In the genomic region with DNA sequence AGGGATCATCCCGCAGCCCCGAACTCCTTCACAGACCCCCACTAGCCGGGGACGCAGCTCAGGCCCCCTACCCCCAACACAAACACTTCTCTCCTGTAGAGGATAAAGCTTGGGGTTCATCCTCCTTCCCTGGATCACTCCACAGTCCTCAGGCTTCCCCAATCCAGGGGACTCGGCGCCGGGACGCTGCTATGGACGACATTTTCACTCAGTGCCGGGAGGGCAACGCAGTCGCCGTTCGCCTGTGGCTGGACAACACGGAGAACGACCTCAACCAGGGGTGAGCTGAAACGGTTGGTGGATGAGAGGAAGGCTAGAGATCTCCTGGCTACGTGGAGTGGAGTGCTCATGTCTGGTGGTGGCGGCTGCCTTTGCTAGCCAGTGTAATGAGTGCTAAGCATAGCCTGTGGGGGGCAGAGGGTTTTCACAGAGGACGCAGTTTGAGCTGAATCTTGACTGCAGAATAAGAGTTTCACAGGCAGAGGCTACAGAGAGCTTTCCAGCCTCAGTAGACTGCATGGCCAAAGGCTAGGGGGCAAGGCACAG, we compare ENCODE assay signal across 1 cellular context.
TF ChIP-seq lines count a peak whose summit lies in the region.

No MANE protein-coding gene starts in this region.

TF ChIP-seq in HepG2, 621 proteins besides CTCF, POLR2A, EP300 and RAD21 (continued from another document and continues in another):
- TF ChIP-seq ZNF18 (CRISPR knock-in tag; IDR thresholded peaks at IDR 0.05; ENCODE audit: insufficient replicate concordance) (peak; percentile 50), BHLHE40 (IDR thresholded peaks at IDR 0.05; ENCODE audit: low read length) (no peak), SP140L (CRISPR knock-in tag; IDR thresholded peaks at IDR 0.05; ENCODE audit: borderline replicate concordance) (no peak), REXO4 (CRISPR knock-in tag; IDR thresholded peaks at IDR 0.05; ENCODE audit: borderline replicate concordance) (no peak), KDM2A (CRISPR knock-in tag; IDR thresholded peaks at IDR 0.05; ENCODE audit: borderline replicate concordance, low read depth) (peak; percentile 1; the same call in 1 of the 2 replicates), ZBTB49 (CRISPR knock-in tag; IDR thresholded peaks at IDR 0.05; ENCODE audit: borderline replicate concordance) (no peak), ZNF274 (CRISPR knock-in tag; IDR thresholded peaks at IDR 0.05) (no peak), MIXL1 (CRISPR knock-in tag; IDR thresholded peaks at IDR 0.05) (0 out of 2 replicates have a peak, but pooled peaks have one; percentile 28), MYC (CRISPR knock-in tag; IDR thresholded peaks at IDR 0.05; ENCODE audit: borderline replicate concordance) (peak; percentile 35; the same call in 1 of the 2 replicates), ZHX1 (CRISPR knock-in tag; IDR thresholded peaks at IDR 0.05; ENCODE audit: low read depth) (no peak), HOXA9 (CRISPR knock-in tag; IDR thresholded peaks at IDR 0.05; ENCODE audit: borderline replicate concordance) (no peak), ZNF598 (CRISPR knock-in tag; IDR thresholded peaks at IDR 0.05; ENCODE audit: borderline replicate concordance) (peak; percentile 7; the same call in 1 of the 2 replicates), TEAD3 (CRISPR knock-in tag; optimal IDR thresholded peaks at IDR 0.05; ENCODE audit: borderline replicate concordance) (peak; percentile 15), JUNB (CRISPR knock-in tag; IDR thresholded peaks at IDR 0.05; ENCODE audit: borderline replicate concordance) (no peak), ZNF383 (CRISPR knock-in tag; IDR thresholded peaks at IDR 0.05; ENCODE audit: borderline replicate concordance) (no peak), ATAD3A (CRISPR knock-in tag; IDR thresholded peaks at IDR 0.05) (no peak), ATF6 (CRISPR knock-in tag; conservative IDR thresholded peaks at IDR 0.05) (no peak), FOSL2 (CRISPR knock-in tag; IDR thresholded peaks at IDR 0.05) (no peak), ZSCAN22 (CRISPR knock-in tag; IDR thresholded peaks at IDR 0.05) (peak; percentile 95), USF2 (IDR thresholded peaks at IDR 0.05; ENCODE audit: low read depth, low read length) (no peak), USF2 (CRISPR knock-in tag; IDR thresholded peaks at IDR 0.05; ENCODE audit: borderline replicate concordance) (no peak), WIZ (CRISPR knock-in tag; IDR thresholded peaks at IDR 0.05) (no peak), ZNF570 (CRISPR knock-in tag; IDR thresholded peaks at IDR 0.05; ENCODE audit: borderline replicate concordance) (no peak), REPIN1 (CRISPR knock-in tag; IDR thresholded peaks at IDR 0.05; ENCODE audit: borderline replicate concordance, low read depth) (no peak), GLI4 (CRISPR knock-in tag; IDR thresholded peaks at IDR 0.05; ENCODE audit: borderline replicate concordance) (no peak), ZNF263 (CRISPR knock-in tag; IDR thresholded peaks at IDR 0.05) (peak; percentile 79), ISX (CRISPR knock-in tag; conservative IDR thresholded peaks at IDR 0.05) (no peak), FOXO1 (CRISPR knock-in tag; IDR thresholded peaks at IDR 0.05) (no peak), ZNF432 (CRISPR knock-in tag; IDR thresholded peaks at IDR 0.05; ENCODE audit: borderline replicate concordance) (no peak), ZNF282 (IDR thresholded peaks at IDR 0.05; ENCODE audit: partially characterized antibody) (no peak), SRF (IDR thresholded peaks at IDR 0.05; ENCODE audit: low read depth, low read length) (no peak)
- TF ChIP-seq, protein P1, sequence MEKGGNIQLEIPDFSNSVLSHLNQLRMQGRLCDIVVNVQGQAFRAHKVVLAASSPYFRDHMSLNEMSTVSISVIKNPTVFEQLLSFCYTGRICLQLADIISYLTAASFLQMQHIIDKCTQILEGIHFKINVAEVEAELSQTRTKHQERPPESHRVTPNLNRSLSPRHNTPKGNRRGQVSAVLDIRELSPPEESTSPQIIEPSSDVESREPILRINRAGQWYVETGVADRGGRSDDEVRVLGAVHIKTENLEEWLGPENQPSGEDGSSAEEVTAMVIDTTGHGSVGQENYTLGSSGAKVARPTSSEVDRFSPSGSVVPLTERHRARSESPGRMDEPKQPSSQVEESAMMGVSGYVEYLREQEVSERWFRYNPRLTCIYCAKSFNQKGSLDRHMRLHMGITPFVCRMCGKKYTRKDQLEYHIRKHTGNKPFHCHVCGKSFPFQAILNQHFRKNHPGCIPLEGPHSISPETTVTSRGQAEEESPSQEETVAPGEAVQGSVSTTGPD (CRISPR knock-in tag; IDR thresholded peaks at IDR 0.05) = no peak
- TF ChIP-seq, protein P2, sequence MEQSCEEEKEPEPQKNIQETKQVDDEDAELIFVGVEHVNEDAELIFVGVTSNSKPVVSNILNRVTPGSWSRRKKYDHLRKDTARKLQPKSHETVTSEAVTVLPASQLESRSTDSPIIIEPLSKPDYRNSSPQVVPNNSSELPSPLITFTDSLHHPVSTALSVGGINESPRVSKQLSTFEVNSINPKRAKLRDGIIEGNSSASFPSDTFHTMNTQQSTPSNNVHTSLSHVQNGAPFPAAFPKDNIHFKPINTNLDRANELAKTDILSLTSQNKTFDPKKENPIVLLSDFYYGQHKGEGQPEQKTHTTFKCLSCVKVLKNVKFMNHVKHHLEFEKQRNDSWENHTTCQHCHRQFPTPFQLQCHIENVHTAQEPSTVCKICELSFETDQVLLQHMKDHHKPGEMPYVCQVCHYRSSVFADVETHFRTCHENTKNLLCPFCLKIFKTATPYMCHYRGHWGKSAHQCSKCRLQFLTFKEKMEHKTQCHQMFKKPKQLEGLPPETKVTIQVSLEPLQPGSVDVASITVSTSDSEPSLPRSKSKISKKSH (CRISPR knock-in tag; IDR thresholded peaks at IDR 0.05; ENCODE audit: borderline replicate concordance) = 0 out of 2 replicates have a peak, but pooled peaks have one; percentile 74
- TF ChIP-seq, protein P3, sequence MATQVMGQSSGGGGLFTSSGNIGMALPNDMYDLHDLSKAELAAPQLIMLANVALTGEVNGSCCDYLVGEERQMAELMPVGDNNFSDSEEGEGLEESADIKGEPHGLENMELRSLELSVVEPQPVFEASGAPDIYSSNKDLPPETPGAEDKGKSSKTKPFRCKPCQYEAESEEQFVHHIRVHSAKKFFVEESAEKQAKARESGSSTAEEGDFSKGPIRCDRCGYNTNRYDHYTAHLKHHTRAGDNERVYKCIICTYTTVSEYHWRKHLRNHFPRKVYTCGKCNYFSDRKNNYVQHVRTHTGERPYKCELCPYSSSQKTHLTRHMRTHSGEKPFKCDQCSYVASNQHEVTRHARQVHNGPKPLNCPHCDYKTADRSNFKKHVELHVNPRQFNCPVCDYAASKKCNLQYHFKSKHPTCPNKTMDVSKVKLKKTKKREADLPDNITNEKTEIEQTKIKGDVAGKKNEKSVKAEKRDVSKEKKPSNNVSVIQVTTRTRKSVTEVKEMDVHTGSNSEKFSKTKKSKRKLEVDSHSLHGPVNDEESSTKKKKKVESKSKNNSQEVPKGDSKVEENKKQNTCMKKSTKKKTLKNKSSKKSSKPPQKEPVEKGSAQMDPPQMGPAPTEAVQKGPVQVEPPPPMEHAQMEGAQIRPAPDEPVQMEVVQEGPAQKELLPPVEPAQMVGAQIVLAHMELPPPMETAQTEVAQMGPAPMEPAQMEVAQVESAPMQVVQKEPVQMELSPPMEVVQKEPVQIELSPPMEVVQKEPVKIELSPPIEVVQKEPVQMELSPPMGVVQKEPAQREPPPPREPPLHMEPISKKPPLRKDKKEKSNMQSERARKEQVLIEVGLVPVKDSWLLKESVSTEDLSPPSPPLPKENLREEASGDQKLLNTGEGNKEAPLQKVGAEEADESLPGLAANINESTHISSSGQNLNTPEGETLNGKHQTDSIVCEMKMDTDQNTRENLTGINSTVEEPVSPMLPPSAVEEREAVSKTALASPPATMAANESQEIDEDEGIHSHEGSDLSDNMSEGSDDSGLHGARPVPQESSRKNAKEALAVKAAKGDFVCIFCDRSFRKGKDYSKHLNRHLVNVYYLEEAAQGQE (IDR thresholded peaks at IDR 0.05; ENCODE audit: borderline replicate concordance in 1 of 2, low read depth in 1 of 2, low read length in 2 of 2) = no peak; a peak in 1 of 4 replicates
- TF ChIP-seq, protein P4, sequence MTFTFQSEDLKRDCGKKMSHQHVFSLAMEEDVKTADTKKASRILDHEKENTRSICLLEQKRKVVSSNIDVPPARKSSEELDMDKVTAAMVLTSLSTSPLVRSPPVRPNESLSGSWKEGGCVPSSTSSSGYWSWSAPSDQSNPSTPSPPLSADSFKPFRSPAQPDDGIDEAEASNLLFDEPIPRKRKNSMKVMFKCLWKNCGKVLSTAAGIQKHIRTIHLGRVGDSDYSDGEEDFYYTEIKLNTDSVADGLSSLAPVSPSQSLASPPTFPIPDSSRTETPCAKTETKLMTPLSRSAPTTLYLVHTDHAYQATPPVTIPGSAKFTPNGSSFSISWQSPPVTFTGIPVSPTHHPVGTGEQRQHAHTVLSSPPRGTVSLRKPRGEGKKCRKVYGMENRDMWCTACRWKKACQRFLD (CRISPR knock-in tag; IDR thresholded peaks at IDR 0.05; ENCODE audit: borderline replicate concordance) = no peak
